In genomic region chr11:118911880-118912741, GRCh38 we compare ENCODE assay signal across 9 cellular contexts. TPM values are rescaled to one million over a fixed set of nuclear protein-coding genes. Genes with fewer than 3 reads are reported as not detected.
DNase-seq lines count a peak whose midpoint lies in the region; ATAC-seq and TF ChIP-seq lines count a peak whose summit lies in the region.
"Had no signal": no experiment of that assay in that cellular context is flagged by ENCODE, and none has a peak within 500 bp of the region (broad histone marks: within the 10 kb centered on the region; RNA-seq: fewer than 3 reads in every experiment).

No MANE protein-coding gene starts in this region.

- H3K27ac ChIP-seq in Peyer's patch = peak overlapping the region; percentile 89 to 99 (median 96)
- peak overlapping the region; percentile 49 for H3K27ac ChIP-seq in parathyroid adenoma
- peak overlapping the region; percentile 88 to 97 (median 93) for H3K27ac ChIP-seq in tibial nerve
- H3K27ac ChIP-seq: VCaP had no signal

- H3K9ac ChIP-seq in ES-I3 (ENCODE audit: low read depth, low read length) (peak overlapping the region; percentile 64), parathyroid adenoma (no peak overlapping the region)

- H3K9me3 ChIP-seq in ES-I3 (ENCODE audit: control insufficient read depth, insufficient read depth, low read length) = no peaks in the 10 kb centered on the region
- H3K9me3 ChIP-seq in Peyer's patch = no peaks in the 10 kb centered on the region
- H3K9me3 ChIP-seq in parathyroid adenoma (ENCODE audit: control insufficient read depth, low read length) = no peaks in the 10 kb centered on the region
- H3K9me3 ChIP-seq in tibial nerve = no peaks in the 10 kb centered on the region

- H3K4me3 ChIP-seq in Peyer's patch = peak overlapping the region in 3 of 4 donors; percentile 32 to 48 (median 37)
- H3K4me3 ChIP-seq in parathyroid adenoma (ENCODE audit: low read depth, low read length) = no peak overlapping the region
- H3K4me3 ChIP-seq in tibial nerve = peak overlapping the region in 2 of 4 donors; percentile 34 to 53

- TF ChIP-seq POLR2A in Peyer's patch (IDR thresholded peaks at IDR 0.05) (peak; percentile 71 to 88), tibial nerve (IDR thresholded peaks at IDR 0.05) (peak in 1 of 2 donors; percentile 11)

- 0 out of 2 replicates have a peak, but pooled peaks cover 3% of the 10 kb centered on the region for H3K36me3 ChIP-seq in ES-I3 (ENCODE audit: insufficient read depth, low read length)
- H3K36me3 ChIP-seq in Peyer's patch = peaks cover 0 to 14% (median 0%) of the 10 kb centered on the region in 3 donors
- H3K36me3 ChIP-seq in parathyroid adenoma (ENCODE audit: control insufficient read depth, insufficient read depth, low read length) = no peaks in the 10 kb centered on the region
- H3K36me3 ChIP-seq in tibial nerve = peaks cover 0 to 5% (median 0%) of the 10 kb centered on the region in 3 donors

- no peak for TF ChIP-seq CTCF in Peyer's patch (IDR thresholded peaks at IDR 0.05)
- no peak for TF ChIP-seq CTCF in parathyroid adenoma (IDR thresholded peaks at IDR 0.05)
- no peak for TF ChIP-seq CTCF in tibial nerve (IDR thresholded peaks at IDR 0.05)

- 28 to 31% methylated on average over 22 to 23 of the region's 23 CpGs for WGBS in tibial nerve, 2 donors

- ATAC-seq in GM21381 (IDR thresholded peaks at IDR 0.05; ENCODE audit: unreplicated experiment) = no peak
- ATAC-seq in GM18861 (IDR thresholded peaks at IDR 0.05; ENCODE audit: unreplicated experiment) = no peak

- H2AFZ ChIP-seq in parathyroid adenoma = no peak overlapping the region

- H3K27me3 ChIP-seq in Peyer's patch = no peaks in the 10 kb centered on the region
- no peaks in the 10 kb centered on the region for H3K27me3 ChIP-seq in parathyroid adenoma (ENCODE audit: control insufficient read depth, insufficient read depth, low read length)
- no peaks in the 10 kb centered on the region for H3K27me3 ChIP-seq in tibial nerve

- peak overlapping the region; percentile 12 for H3K4me2 ChIP-seq in parathyroid adenoma (ENCODE audit: low read length)

- peak in 2 of 3 donors; percentile 80 to 88 for DNase-seq in Peyer's patch
- DNase-seq in activated naive CD4-positive, alpha-beta T cell treated with Interleukin-2 at 50 U/mL for 16 hours = peak; percentile 84
- DNase-seq in glomerular visceral epithelial cell (ENCODE audit: extremely low spot score) = peak; percentile 90
- peak; percentile 69 to 74 for DNase-seq in tibial nerve (ENCODE audit: low spot score in 2 of 2)

- peaks cover 2% of the 10 kb centered on the region for H3K79me2 ChIP-seq in parathyroid adenoma

- peaks cover 47% of the 10 kb centered on the region for H3K4me1 ChIP-seq in ES-I3 (ENCODE audit: insufficient read depth, low read length)
- peaks cover 23 to 96% (median 66%) of the 10 kb centered on the region in 4 donors for H3K4me1 ChIP-seq in Peyer's patch
- H3K4me1 ChIP-seq in parathyroid adenoma = peaks cover 11% of the 10 kb centered on the region
- H3K4me1 ChIP-seq in tibial nerve = peaks cover 13 to 100% (median 91%) of the 10 kb centered on the region in 4 donors

- peak in 1 of 2 donors; percentile 62 for TF ChIP-seq EP300 in tibial nerve (IDR thresholded peaks at IDR 0.05)

RNA-seq across cellular contexts. Expression of gene BCL9L, which starts 13.6 kb away (rescaled TPM):
- total RNA-seq in Peyer's patch (10 to 100 TPM; 26.4 to 51.3 (median 34.1) TPM), tibial nerve (10 to 100 TPM; 15.7 to 36.0 (median 28.5) TPM)

RNA-seq across cellular contexts. Expression of gene CXCR5, which starts 28.4 kb away (rescaled TPM):
- total RNA-seq in Peyer's patch (1 to 10 TPM in 2 of 4 donors, under 1 TPM in 1, not detected in 1; 0.66 to 7.4 (median 1.1) TPM), tibial nerve (not detected)

RNA-seq across cellular contexts. Expression of gene UPK2, which starts 44.0 kb away (rescaled TPM):
- total RNA-seq in Peyer's patch = not detected
- not detected for total RNA-seq in tibial nerve

RNA-seq across cellular contexts. Expression of gene FOXR1, which starts 59.5 kb away (rescaled TPM):
- total RNA-seq in Peyer's patch (not detected), tibial nerve (not detected)
